13 cellular contexts compared by ENCODE assay signal in the genomic region with DNA sequence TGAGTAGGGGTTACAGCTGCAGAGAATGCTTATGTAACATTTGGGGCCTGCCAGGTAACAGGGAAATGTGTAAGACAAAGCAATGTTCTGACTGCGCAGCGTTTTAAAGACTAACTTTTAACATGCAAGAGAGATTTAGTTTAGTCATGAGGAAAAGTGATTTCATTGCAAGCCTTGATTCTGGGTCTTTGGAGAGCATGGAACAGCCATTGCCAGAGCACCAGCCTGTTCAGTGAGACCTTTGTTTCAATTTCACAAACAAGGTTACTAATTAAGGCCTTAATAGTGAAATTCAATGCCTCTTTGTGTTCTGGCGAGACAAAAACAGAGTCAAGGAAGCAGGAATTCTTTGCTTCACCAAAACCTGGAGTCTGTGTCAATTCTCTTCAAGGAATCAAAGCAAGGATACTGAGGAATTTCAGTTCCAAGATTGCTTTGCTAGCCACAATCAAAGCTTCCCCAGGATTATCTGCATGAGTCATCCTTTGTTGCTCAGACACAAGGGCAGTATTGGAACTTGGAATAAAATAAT.
DNase-seq lines count a peak whose midpoint lies in the region; ATAC-seq and TF ChIP-seq lines count a peak whose summit lies in the region.
"Had no signal": no experiment of that assay in that cellular context is flagged by ENCODE, and none has a peak within 500 bp of the region (broad histone marks: within the 10 kb centered on the region; RNA-seq: fewer than 3 reads in every experiment).

No MANE protein-coding gene starts in this region.

- no peak overlapping the region for H3K4me3 ChIP-seq in foreskin fibroblast (ENCODE audit: low read depth in 1 of 2, low read length in 2 of 2)
- H3K4me3 ChIP-seq: SK-N-MC, transverse colon had no signal

- DNase-seq in ELR (ENCODE audit: low read depth) (peak; percentile 67), foreskin fibroblast (peak; percentile 34 to 69), retina (peak; percentile 36), MV-4-11 (lab: John Stamatoyannopoulos, UW) (no peak), NOMO-1 treated with dmso at 0.1 percent for 144 hours (lab: John Stamatoyannopoulos, UW; ENCODE audit: unreplicated experiment) (no peak), NCI-H2171 (lab: John Stamatoyannopoulos, UW) (no peak)
- DNase-seq: activated CD4-positive, alpha-beta T cell treated with anti-CD3 and anti-CD28 coated beads, Interleukin-2, amount 50 U/mL, for 48 hours; activated naive CD8-positive, alpha-beta T cell treated with anti-CD3 and anti-CD28 coated beads, Interleukin-2, amount 10 ng/mL, durations not matched to agents 7 days and 5 days; stimulated activated CD4-positive, alpha-beta T cell treated with anti-CD3 and anti-CD28 coated beads, Interleukin-4, amount 100 ng/mL, for 24 hours; transverse colon had no signal

- no peak for TF ChIP-seq CTCF in foreskin fibroblast (IDR thresholded peaks at IDR 0.05; ENCODE audit: low read depth, low read length)

- ATAC-seq in SK-N-SH treated with all-trans-retinoic acid at 6 μM for 48 hours (peak; percentile 76), GM19397 (IDR thresholded peaks at IDR 0.05; ENCODE audit: unreplicated experiment) (no peak)

TF ChIP-seq in SK-N-SH treated with all-trans-retinoic acid at 6 μM for 48 hours, 23 proteins besides CTCF, POLR2A, EP300 and RAD21:
- TF ChIP-seq TCF4 (CRISPR knock-in tag; IDR thresholded peaks at IDR 0.05; ENCODE audit: borderline replicate concordance) (no peak), ISL1 (CRISPR knock-in tag; IDR thresholded peaks at IDR 0.05) (no peak), ZC3H10 (CRISPR knock-in tag; IDR thresholded peaks at IDR 0.05) (no peak), TOX (CRISPR knock-in tag; IDR thresholded peaks at IDR 0.05; ENCODE audit: borderline replicate concordance) (no peak), ZNF8 (CRISPR knock-in tag; IDR thresholded peaks at IDR 0.05) (no peak), PPARA (CRISPR knock-in tag; IDR thresholded peaks at IDR 0.05; ENCODE audit: borderline replicate concordance) (no peak), ZNF70 (CRISPR knock-in tag; IDR thresholded peaks at IDR 0.05) (no peak), BACH2 (CRISPR knock-in tag; IDR thresholded peaks at IDR 0.05; ENCODE audit: borderline replicate concordance) (no peak), ZFP3 (CRISPR knock-in tag; IDR thresholded peaks at IDR 0.05) (no peak)
- TF ChIP-seq, protein P1, sequence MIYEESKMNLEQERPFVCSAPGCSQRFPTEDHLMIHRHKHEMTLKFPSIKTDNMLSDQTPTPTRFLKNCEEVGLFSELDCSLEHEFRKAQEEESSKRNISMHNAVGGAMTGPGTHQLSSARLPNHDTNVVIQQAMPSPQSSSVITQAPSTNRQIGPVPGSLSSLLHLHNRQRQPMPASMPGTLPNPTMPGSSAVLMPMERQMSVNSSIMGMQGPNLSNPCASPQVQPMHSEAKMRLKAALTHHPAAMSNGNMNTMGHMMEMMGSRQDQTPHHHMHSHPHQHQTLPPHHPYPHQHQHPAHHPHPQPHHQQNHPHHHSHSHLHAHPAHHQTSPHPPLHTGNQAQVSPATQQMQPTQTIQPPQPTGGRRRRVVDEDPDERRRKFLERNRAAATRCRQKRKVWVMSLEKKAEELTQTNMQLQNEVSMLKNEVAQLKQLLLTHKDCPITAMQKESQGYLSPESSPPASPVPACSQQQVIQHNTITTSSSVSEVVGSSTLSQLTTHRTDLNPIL (CRISPR knock-in tag; IDR thresholded peaks at IDR 0.05; ENCODE audit: low read depth): no peak
- TF ChIP-seq, protein P2, sequence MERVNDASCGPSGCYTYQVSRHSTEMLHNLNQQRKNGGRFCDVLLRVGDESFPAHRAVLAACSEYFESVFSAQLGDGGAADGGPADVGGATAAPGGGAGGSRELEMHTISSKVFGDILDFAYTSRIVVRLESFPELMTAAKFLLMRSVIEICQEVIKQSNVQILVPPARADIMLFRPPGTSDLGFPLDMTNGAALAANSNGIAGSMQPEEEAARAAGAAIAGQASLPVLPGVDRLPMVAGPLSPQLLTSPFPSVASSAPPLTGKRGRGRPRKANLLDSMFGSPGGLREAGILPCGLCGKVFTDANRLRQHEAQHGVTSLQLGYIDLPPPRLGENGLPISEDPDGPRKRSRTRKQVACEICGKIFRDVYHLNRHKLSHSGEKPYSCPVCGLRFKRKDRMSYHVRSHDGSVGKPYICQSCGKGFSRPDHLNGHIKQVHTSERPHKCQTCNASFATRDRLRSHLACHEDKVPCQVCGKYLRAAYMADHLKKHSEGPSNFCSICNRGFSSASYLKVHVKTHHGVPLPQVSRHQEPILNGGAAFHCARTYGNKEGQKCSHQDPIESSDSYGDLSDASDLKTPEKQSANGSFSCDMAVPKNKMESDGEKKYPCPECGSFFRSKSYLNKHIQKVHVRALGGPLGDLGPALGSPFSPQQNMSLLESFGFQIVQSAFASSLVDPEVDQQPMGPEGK (CRISPR knock-in tag; IDR thresholded peaks at IDR 0.05; ENCODE audit: borderline replicate concordance): no peak

Comparison
In these comparisons a context has a peak if more than half of its experiments do, and no peak if none do; other contexts are left out.
1. DNase-seq: peak in ELR (single experiment), foreskin fibroblast (2 of 2) and retina (single experiment); none in MV-4-11 (single experiment), NOMO-1 treated with dmso at 0.1 percent for 144 hours (single experiment) and NCI-H2171 (single experiment).